In the genomic region with DNA sequence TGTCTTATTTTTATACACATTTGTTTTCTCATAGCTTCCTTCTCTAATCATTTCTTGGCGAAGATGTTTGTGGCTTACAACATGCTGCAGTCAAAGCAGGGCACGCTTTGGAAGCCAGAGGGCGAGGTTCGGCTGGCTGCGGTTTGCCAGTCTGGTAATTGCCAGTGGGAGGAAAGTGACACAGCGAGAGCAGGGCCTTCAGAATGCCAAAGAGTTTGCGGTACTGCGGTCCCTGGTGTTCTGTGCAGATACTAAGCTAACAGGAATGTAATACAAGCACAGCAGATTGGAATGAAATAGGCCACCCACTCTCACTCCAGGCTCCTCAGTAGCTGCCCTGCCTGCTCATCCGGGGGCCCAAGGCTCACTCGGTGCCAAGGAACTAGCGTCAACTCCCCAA, we compare ENCODE assay signal across 9 cellular contexts. TPM values are rescaled to one million over a fixed set of nuclear protein-coding genes. Genes with fewer than 3 reads are reported as not detected.
A peak's percentile ranks its signal among the peaks of the same experiment; 100 is the strongest.
DNase-seq lines count a peak whose midpoint lies in the region; ATAC-seq and TF ChIP-seq lines count a peak whose summit lies in the region.
"Had no signal": no experiment of that assay in that cellular context is flagged by ENCODE, and none has a peak within 500 bp of the region (broad histone marks: within the 10 kb centered on the region; RNA-seq: fewer than 3 reads in every experiment).

No MANE protein-coding gene starts in this region.

- H3K4me1 Mint-ChIP-seq in chondrocyte (ENCODE audit: low read depth), result peaks cover 22% of the 10 kb centered on the region

- no peaks in the 10 kb centered on the region for H3K27me3 ChIP-seq in A673 (replicated peaks; ENCODE audit: insufficient read depth, low read depth, low read length, poor library complexity)
- no peaks in the 10 kb centered on the region for H3K27me3 ChIP-seq in MG63
- H3K27me3 ChIP-seq in lung (ENCODE audit: control insufficient read depth, insufficient read depth), result no peaks in the 10 kb centered on the region

- BruUV-seq in A673 (replicated peaks; lab: Mats Ljungman, UMichigan), result no TSS peak

- POLR2A ChIA-PET in A673 (lab: Charles Lee; ENCODE audit: low non-redundant PET), result interaction anchor here (0.6 kb wide), 1 partner anchor 64 kb away, joined by 4 read pairs; no protein-coding TSS in a partner anchor

- no peaks in the 10 kb centered on the region for H3K9me3 ChIP-seq in A673 (ENCODE audit: low read depth, low read length, poor library complexity, severe bottlenecking)
- no peaks in the 10 kb centered on the region for H3K9me3 ChIP-seq in MG63
- peaks cover 0 to 1% of the 10 kb centered on the region in 2 donors for H3K9me3 ChIP-seq in lung (ENCODE audit: control insufficient read depth in 2 of 2, insufficient read depth in 1 of 2, low read length in 1 of 2)

- peak overlapping the region; percentile 84 for H3K27ac Mint-ChIP-seq in chondrocyte (ENCODE audit: unreplicated experiment)

- CTCF ChIA-PET in A673 (lab: Charles Lee), result no interaction called here

- no peaks in the 10 kb centered on the region for H3K36me3 ChIP-seq in A673 (ENCODE audit: insufficient read depth, low read length, poor library complexity, severe bottlenecking)
- H3K36me3 ChIP-seq in MG63, result no peaks in the 10 kb centered on the region
- H3K36me3 ChIP-seq in lung (ENCODE audit: control insufficient read depth in 2 of 2, insufficient read depth in 2 of 2, low read length in 2 of 2), result no peaks in the 10 kb centered on the region

- TF ChIP-seq CTCF in A673 (conservative IDR thresholded peaks at IDR 0.05; ENCODE audit: low read depth, low read length) (0 out of 2 replicates have a peak, but pooled peaks have one; percentile 14), chondrocyte (IDR thresholded peaks at IDR 0.05) (peak; percentile 48), lung (IDR thresholded peaks at IDR 0.05; ENCODE audit: control extremely low read depth, extremely low read depth) (no peak)

- no peak overlapping the region for H3K4me3 ChIP-seq in A673 (ENCODE audit: low read depth, low read length, poor library complexity, severe bottlenecking)
- no peak overlapping the region for H3K4me3 ChIP-seq in MG63
- H3K4me3 ChIP-seq in lung, result no peak overlapping the region

- H3K36me3 Mint-ChIP-seq in chondrocyte (ENCODE audit: low read depth), result no peaks in the 10 kb centered on the region

- H3K27ac ChIP-seq in A673 (ENCODE audit: low read depth, low read length, poor library complexity, severe bottlenecking) (no peak overlapping the region), lung (ENCODE audit: low read depth in 1 of 2, low read length in 1 of 2) (no peak overlapping the region)

- WGBS in lung, 2 donors, result 72 to 85% methylated on average over 11 of the region's 11 CpGs

- H3K27me3 Mint-ChIP-seq in chondrocyte (ENCODE audit: low read depth), result peaks cover 2% of the 10 kb centered on the region

- H3K4me1 ChIP-seq in A673 (ENCODE audit: insufficient read depth, low read length, poor library complexity, severe bottlenecking) (peaks cover 7% of the 10 kb centered on the region), lung (ENCODE audit: control insufficient read depth in 2 of 2, insufficient read depth in 2 of 2, low read length in 2 of 2) (no peaks in the 10 kb centered on the region)

- DNase-seq in A673 (ENCODE audit: low spot score) (peak; percentile 23), MG63 (peak; percentile 97), chondrocyte (ENCODE audit: low spot score) (no peak), lung (ENCODE audit: low spot score) (no peak), SIG-M5 (lab: John Stamatoyannopoulos, UW) (no peak), NK-92 (lab: John Stamatoyannopoulos, UW; ENCODE audit: unreplicated experiment) (no peak)
- DNase-seq: trophoblast cell had no signal

- H3K9me3 Mint-ChIP-seq in chondrocyte (ENCODE audit: low read depth), result no peaks in the 10 kb centered on the region

- intact Hi-C loops in A673 (cut with micrococcal nuclease; ENCODE audit: unreplicated experiment), result no loop called here

- H3K4me3 Mint-ChIP-seq in chondrocyte (ENCODE audit: unreplicated experiment), result no peak overlapping the region

- ATAC-seq in lung (ENCODE audit: insufficient read depth, low FRiP score) (peak; percentile 66), HG03025 (IDR thresholded peaks at IDR 0.05; ENCODE audit: low FRiP score, unreplicated experiment) (no peak), HG03457 (IDR thresholded peaks at IDR 0.05; ENCODE audit: unreplicated experiment) (no peak)

RNA-seq across cellular contexts. Expression of a gene that starts 58.7 kb away (rescaled TPM):
- 0.11 TPM in 1 of 2 replicates, not detected in the other for total RNA-seq in A673 (2021)
- total RNA-seq in MG63 (2014; rRNA removed; shearing (Covaris generic); ENCODE audit: low replicate concordance), result not detected in 2 replicates
- total RNA-seq in chondrocyte, result not detected in 3 replicates
- 1 to 10 TPM in 1 of 2 donors, under 1 TPM in 1; 0.55 to 1.5 TPM for total RNA-seq in lung
- polyA plus RNA-seq in lung, result under 1 TPM; 0.41 to 0.48 TPM

Comparison
In these comparisons a context has a peak if more than half of its experiments do, and no peak if none do; other contexts are left out.
1. DNase-seq: peak in A673 (single experiment) and MG63 (single experiment); none in chondrocyte (single experiment), lung (single experiment), SIG-M5 (single experiment) and NK-92 (single experiment).